Comparison of ENCODE assay signal across 3 cellular contexts in genomic region chr11:65931773-65932557, GRCh38.
TF ChIP-seq lines count a peak whose summit lies in the region.

No MANE protein-coding gene starts in this region.

TF ChIP-seq in SK-N-SH treated with all-trans-retinoic acid at 6 μM for 48 hours, 23 proteins besides CTCF, POLR2A, EP300 and RAD21:
- TF ChIP-seq PATZ1 (CRISPR knock-in tag; IDR thresholded peaks at IDR 0.05; ENCODE audit: borderline replicate concordance) = no peak
- TF ChIP-seq CSDC2 (CRISPR knock-in tag; IDR thresholded peaks at IDR 0.05) = no peak
- no peak for TF ChIP-seq TOX (CRISPR knock-in tag; IDR thresholded peaks at IDR 0.05; ENCODE audit: borderline replicate concordance)
- TF ChIP-seq ZNF70 (CRISPR knock-in tag; IDR thresholded peaks at IDR 0.05) = no peak
- no peak for TF ChIP-seq ISL1 (CRISPR knock-in tag; IDR thresholded peaks at IDR 0.05)
- no peak for TF ChIP-seq TCF4 (CRISPR knock-in tag; IDR thresholded peaks at IDR 0.05; ENCODE audit: borderline replicate concordance)
- TF ChIP-seq SNAI2 (CRISPR knock-in tag; IDR thresholded peaks at IDR 0.05) = no peak
- TF ChIP-seq TSHZ2 (CRISPR knock-in tag; IDR thresholded peaks at IDR 0.05) = no peak
- no peak for TF ChIP-seq ZNF565 (CRISPR knock-in tag; conservative IDR thresholded peaks at IDR 0.05; ENCODE audit: low read depth)
- no peak for TF ChIP-seq ZFP30 (CRISPR knock-in tag; IDR thresholded peaks at IDR 0.05)
- no peak for TF ChIP-seq RARB (CRISPR knock-in tag; IDR thresholded peaks at IDR 0.05)

TF ChIP-seq in SK-N-SH, 30 proteins besides CTCF, POLR2A, EP300 and RAD21:
- no peak for TF ChIP-seq TAF1 (IDR thresholded peaks at IDR 0.05; ENCODE audit: borderline replicate concordance, low read depth, low read length)
- TF ChIP-seq GATA2 (CRISPR knock-in tag; IDR thresholded peaks at IDR 0.05) = no peak
- no peak for TF ChIP-seq ZBTB33 (IDR thresholded peaks at IDR 0.05; ENCODE audit: borderline replicate concordance, low read depth)
- no peak for TF ChIP-seq MAX (IDR thresholded peaks at IDR 0.05; ENCODE audit: low read depth)
- no peak for TF ChIP-seq NFIC (IDR thresholded peaks at IDR 0.05; ENCODE audit: borderline replicate concordance)
- no peak for TF ChIP-seq GABPA (IDR thresholded peaks at IDR 0.05; ENCODE audit: low read depth)
- TF ChIP-seq, protein P1, sequence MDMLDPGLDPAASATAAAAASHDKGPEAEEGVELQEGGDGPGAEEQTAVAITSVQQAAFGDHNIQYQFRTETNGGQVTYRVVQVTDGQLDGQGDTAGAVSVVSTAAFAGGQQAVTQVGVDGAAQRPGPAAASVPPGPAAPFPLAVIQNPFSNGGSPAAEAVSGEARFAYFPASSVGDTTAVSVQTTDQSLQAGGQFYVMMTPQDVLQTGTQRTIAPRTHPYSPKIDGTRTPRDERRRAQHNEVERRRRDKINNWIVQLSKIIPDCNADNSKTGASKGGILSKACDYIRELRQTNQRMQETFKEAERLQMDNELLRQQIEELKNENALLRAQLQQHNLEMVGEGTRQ (IDR thresholded peaks at IDR 0.05; ENCODE audit: borderline replicate concordance, low read depth, low read length) = no peak
- no peak for TF ChIP-seq SMC3 (IDR thresholded peaks at IDR 0.05; ENCODE audit: low read depth, low read length)
- no peak for TF ChIP-seq CHD2 (IDR thresholded peaks at IDR 0.05; ENCODE audit: low read length, partially characterized antibody)
- TF ChIP-seq, protein P2, sequence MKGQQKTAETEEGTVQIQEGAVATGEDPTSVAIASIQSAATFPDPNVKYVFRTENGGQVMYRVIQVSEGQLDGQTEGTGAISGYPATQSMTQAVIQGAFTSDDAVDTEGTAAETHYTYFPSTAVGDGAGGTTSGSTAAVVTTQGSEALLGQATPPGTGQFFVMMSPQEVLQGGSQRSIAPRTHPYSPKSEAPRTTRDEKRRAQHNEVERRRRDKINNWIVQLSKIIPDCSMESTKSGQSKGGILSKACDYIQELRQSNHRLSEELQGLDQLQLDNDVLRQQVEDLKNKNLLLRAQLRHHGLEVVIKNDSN (IDR thresholded peaks at IDR 0.05; ENCODE audit: borderline replicate concordance, low read depth) = no peak

TF ChIP-seq in GM12878, 131 proteins besides CTCF, POLR2A, EP300 and RAD21:
- no peak for TF ChIP-seq YBX1 (IDR thresholded peaks at IDR 0.05)
- no peak for TF ChIP-seq ZBTB40 (IDR thresholded peaks at IDR 0.05; ENCODE audit: borderline replicate concordance)
- TF ChIP-seq CHD2 (IDR thresholded peaks at IDR 0.05; ENCODE audit: borderline replicate concordance, low read depth, low read length) = no peak
- TF ChIP-seq, protein P3, sequence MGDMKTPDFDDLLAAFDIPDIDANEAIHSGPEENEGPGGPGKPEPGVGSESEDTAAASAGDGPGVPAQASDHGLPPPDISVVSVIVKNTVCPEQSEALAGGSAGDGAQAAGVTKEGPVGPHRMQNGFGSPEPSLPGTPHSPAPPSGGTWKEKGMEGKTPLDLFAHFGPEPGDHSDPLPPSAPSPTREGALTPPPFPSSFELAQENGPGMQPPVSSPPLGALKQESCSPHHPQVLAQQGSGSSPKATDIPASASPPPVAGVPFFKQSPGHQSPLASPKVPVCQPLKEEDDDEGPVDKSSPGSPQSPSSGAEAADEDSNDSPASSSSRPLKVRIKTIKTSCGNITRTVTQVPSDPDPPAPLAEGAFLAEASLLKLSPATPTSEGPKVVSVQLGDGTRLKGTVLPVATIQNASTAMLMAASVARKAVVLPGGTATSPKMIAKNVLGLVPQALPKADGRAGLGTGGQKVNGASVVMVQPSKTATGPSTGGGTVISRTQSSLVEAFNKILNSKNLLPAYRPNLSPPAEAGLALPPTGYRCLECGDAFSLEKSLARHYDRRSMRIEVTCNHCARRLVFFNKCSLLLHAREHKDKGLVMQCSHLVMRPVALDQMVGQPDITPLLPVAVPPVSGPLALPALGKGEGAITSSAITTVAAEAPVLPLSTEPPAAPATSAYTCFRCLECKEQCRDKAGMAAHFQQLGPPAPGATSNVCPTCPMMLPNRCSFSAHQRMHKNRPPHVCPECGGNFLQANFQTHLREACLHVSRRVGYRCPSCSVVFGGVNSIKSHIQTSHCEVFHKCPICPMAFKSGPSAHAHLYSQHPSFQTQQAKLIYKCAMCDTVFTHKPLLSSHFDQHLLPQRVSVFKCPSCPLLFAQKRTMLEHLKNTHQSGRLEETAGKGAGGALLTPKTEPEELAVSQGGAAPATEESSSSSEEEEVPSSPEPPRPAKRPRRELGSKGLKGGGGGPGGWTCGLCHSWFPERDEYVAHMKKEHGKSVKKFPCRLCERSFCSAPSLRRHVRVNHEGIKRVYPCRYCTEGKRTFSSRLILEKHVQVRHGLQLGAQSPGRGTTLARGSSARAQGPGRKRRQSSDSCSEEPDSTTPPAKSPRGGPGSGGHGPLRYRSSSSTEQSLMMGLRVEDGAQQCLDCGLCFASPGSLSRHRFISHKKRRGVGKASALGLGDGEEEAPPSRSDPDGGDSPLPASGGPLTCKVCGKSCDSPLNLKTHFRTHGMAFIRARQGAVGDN (IDR thresholded peaks at IDR 0.05) = no peak
- no peak for TF ChIP-seq CHD4 (IDR thresholded peaks at IDR 0.05)
- no peak for TF ChIP-seq POLR2AphosphoS2 (IDR thresholded peaks at IDR 0.05; ENCODE audit: low read depth, low read length)
- TF ChIP-seq, protein P4, sequence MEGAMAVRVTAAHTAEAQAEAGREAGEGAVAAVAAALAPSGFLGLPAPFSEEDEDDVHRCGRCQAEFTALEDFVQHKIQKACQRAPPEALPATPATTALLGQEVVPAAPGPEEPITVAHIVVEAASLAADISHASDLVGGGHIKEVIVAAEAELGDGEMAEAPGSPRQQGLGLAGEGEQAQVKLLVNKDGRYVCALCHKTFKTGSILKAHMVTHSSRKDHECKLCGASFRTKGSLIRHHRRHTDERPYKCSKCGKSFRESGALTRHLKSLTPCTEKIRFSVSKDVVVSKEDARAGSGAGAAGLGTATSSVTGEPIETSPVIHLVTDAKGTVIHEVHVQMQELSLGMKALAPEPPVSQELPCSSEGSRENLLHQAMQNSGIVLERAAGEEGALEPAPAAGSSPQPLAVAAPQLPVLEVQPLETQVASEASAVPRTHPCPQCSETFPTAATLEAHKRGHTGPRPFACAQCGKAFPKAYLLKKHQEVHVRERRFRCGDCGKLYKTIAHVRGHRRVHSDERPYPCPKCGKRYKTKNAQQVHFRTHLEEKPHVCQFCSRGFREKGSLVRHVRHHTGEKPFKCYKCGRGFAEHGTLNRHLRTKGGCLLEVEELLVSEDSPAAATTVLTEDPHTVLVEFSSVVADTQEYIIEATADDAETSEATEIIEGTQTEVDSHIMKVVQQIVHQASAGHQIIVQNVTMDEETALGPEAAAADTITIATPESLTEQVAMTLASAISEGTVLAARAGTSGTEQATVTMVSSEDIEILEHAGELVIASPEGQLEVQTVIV (IDR thresholded peaks at IDR 0.05; ENCODE audit: borderline replicate concordance, partially characterized antibody) = no peak
- TF ChIP-seq GATAD2B (conservative IDR thresholded peaks at IDR 0.05; ENCODE audit: low read depth) = no peak
- TF ChIP-seq, protein P5, sequence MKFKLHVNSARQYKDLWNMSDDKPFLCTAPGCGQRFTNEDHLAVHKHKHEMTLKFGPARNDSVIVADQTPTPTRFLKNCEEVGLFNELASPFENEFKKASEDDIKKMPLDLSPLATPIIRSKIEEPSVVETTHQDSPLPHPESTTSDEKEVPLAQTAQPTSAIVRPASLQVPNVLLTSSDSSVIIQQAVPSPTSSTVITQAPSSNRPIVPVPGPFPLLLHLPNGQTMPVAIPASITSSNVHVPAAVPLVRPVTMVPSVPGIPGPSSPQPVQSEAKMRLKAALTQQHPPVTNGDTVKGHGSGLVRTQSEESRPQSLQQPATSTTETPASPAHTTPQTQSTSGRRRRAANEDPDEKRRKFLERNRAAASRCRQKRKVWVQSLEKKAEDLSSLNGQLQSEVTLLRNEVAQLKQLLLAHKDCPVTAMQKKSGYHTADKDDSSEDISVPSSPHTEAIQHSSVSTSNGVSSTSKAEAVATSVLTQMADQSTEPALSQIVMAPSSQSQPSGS (IDR thresholded peaks at IDR 0.05; ENCODE audit: low read length) = no peak
- no peak for TF ChIP-seq TCF12 (IDR thresholded peaks at IDR 0.05; ENCODE audit: low read depth, low read length)
